In the genomic region with DNA sequence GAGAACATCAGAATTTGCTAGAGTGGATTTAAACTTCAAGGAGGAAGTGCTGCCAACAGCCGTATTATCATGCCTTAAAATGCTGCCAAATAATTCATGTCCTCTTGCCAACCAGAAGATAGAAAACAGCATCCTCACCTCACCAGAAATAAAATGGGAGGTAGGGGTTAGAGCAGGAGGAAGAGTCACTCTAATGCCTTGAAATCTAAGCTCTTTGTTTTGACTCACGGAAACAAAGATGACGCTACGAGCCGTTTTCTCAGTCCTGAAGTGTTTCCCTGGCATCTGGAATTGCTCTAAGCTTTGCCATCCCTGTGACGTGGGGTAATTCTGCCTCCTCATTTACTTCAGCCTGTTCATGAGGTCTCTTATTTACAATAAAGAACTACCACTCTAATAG, we compare ENCODE assay signal across 24 cellular contexts.
DNase-seq lines count a peak whose midpoint lies in the region; ATAC-seq and TF ChIP-seq lines count a peak whose summit lies in the region.
"Had no signal": no experiment of that assay in that cellular context is flagged by ENCODE, and none has a peak within 500 bp of the region (broad histone marks: within the 10 kb centered on the region; RNA-seq: fewer than 3 reads in every experiment).

No MANE protein-coding gene starts in this region.

- H3K27ac ChIP-seq in esophagus muscularis mucosa (replicated peaks in 1 of 4) (peak overlapping the region in 3 of 4 donors; percentile 49 to 70 (median 56)), temporal lobe (ENCODE audit: low read depth, low read length) (peak overlapping the region; percentile 63), endodermal cell (ENCODE audit: low read depth, low read length) (no peak overlapping the region)
- H3K27ac ChIP-seq: RWPE1 had no signal

- H3K36me3 Mint-ChIP-seq in endodermal cell (ENCODE audit: low read depth) = peaks cover 45% of the 10 kb centered on the region
- H3K36me3 Mint-ChIP-seq: activated naive CD4-positive, alpha-beta T cell treated with anti-CD3 and anti-CD28 coated beads, Interleukin-2, amount 50 U/mL, for 72 hours; CD4-positive, CD25-positive, alpha-beta regulatory T cell had no signal

- no peaks in the 10 kb centered on the region for H3K9me3 Mint-ChIP-seq in endodermal cell
- H3K9me3 Mint-ChIP-seq: activated naive CD4-positive, alpha-beta T cell treated with anti-CD3 and anti-CD28 coated beads, Interleukin-2, amount 50 U/mL, for 72 hours; activated T-helper 17 cell treated with anti-CD3 and anti-CD28 coated beads, Interleukin-2, amount 50 U/mL, for 72 hours; CD4-positive, CD25-positive, alpha-beta regulatory T cell; dendritic cell treated with granulocyte-macrophage colony-stimulating factor and Interleukin-4, amounts not matched to agents 40 ng/mL and 50 ng/mL, for 4 days; stimulated activated naive CD8-positive, alpha-beta T cell treated with anti-CD3 and anti-CD28 coated beads, Interleukin-15, Interleukin-2, amounts not matched to agents 100 ng/mL and 50 ng/mL, for 24 hours; type B pancreatic cell had no signal

- DNase-seq in amniotic epithelial cell (ENCODE audit: low read depth) = peak; percentile 12
- DNase-seq in esophagus muscularis mucosa (ENCODE audit: extremely low spot score) = no peak
- DNase-seq in omental fat pad (ENCODE audit: low spot score) = no peak
- no peak for DNase-seq in endodermal cell
- DNase-seq in KBM-7 = no peak
- DNase-seq: activated CD4-positive, alpha-beta T cell treated with anti-CD3 and anti-CD28 coated beads, Interleukin-2, amount 50 U/mL, for 48 hours; activated CD8-positive, alpha-beta memory T cell treated with anti-CD3 and anti-CD28 coated beads, Interleukin-2, amount 50 U/mL, for 48 hours; CD4-positive, CD25-positive, alpha-beta regulatory T cell; DND-41; head of caudate nucleus; kidney; NCI-H1417; NCI-H2029 treated with DMSO at 0.1 percent for 48 hours had no signal

- peaks cover 3% of the 10 kb centered on the region for H3K4me1 Mint-ChIP-seq in endodermal cell
- H3K4me1 Mint-ChIP-seq: activated T-helper 17 cell treated with anti-CD3 and anti-CD28 coated beads, Interleukin-2, amount 50 U/mL, for 72 hours; CD4-positive, CD25-positive, alpha-beta regulatory T cell had no signal

- no peak for TF ChIP-seq EP300 in esophagus muscularis mucosa (IDR thresholded peaks at IDR 0.05)

- H3K4me3 ChIP-seq in esophagus muscularis mucosa (peak overlapping the region in 2 of 4 donors; percentile 18 to 26), endodermal cell (ENCODE audit: low read length) (no peak overlapping the region)
- H3K4me3 ChIP-seq: HAP-1, prostate gland had no signal

- H3K9ac ChIP-seq in endodermal cell (ENCODE audit: extremely low read depth, low read length, poor library complexity, severe bottlenecking) = no peak overlapping the region

- no peaks in the 10 kb centered on the region for H3K27me3 Mint-ChIP-seq in endodermal cell (ENCODE audit: insufficient read depth)
- H3K27me3 Mint-ChIP-seq: CD4-positive, CD25-positive, alpha-beta regulatory T cell; type B pancreatic cell had no signal

- ATAC-seq in omental fat pad (ENCODE audit: low FRiP score) = peak; percentile 90
- ATAC-seq in HG02623 (IDR thresholded peaks at IDR 0.05; ENCODE audit: unreplicated experiment) = no peak
- ATAC-seq: activated CD4-positive, CD25-positive, alpha-beta regulatory T cell treated with anti-CD3 and anti-CD28 coated beads, Interleukin-2, amount 50 U/mL, for 24 hours; activated naive CD4-positive, alpha-beta T cell treated with anti-CD3 and anti-CD28 coated beads, Interleukin-2, amount 50 U/mL, for 72 hours; activated T-helper 17 cell treated with anti-CD3 and anti-CD28 coated beads, Interleukin-2, amount 50 U/mL, for 72 hours had no signal

- no peak overlapping the region for H3K4me3 Mint-ChIP-seq in endodermal cell
- H3K4me3 Mint-ChIP-seq: activated T-helper 17 cell treated with anti-CD3 and anti-CD28 coated beads, Interleukin-2, amount 50 U/mL, for 72 hours; CD4-positive, CD25-positive, alpha-beta regulatory T cell; dendritic cell treated with granulocyte-macrophage colony-stimulating factor and Interleukin-4, amounts not matched to agents 40 ng/mL and 50 ng/mL, for 4 days; stimulated activated naive CD8-positive, alpha-beta T cell treated with anti-CD3 and anti-CD28 coated beads, Interleukin-15, Interleukin-2, amounts not matched to agents 100 ng/mL and 50 ng/mL, for 24 hours; type B pancreatic cell had no signal

- in situ Hi-C loops in KBM-7 (cut with MboI; ENCODE audit: low pct_unique_long_range_greater_than_20kb, low sequenced_read_pairs) = no loop called here

- H3K9me3 ChIP-seq in esophagus muscularis mucosa = no peaks in the 10 kb centered on the region
- H3K9me3 ChIP-seq in endodermal cell (ENCODE audit: control insufficient read depth, low read length) = no peaks in the 10 kb centered on the region
- H3K9me3 ChIP-seq: HAP-1, prostate gland had no signal

- H3K4me1 ChIP-seq in esophagus muscularis mucosa (peaks cover 0 to 6% (median 2%) of the 10 kb centered on the region in 4 donors), endodermal cell (ENCODE audit: control insufficient read depth, insufficient read depth, low read length) (no peaks in the 10 kb centered on the region)
- H3K4me1 ChIP-seq: HAP-1, prostate gland had no signal

- TF ChIP-seq POLR2A in esophagus muscularis mucosa (IDR thresholded peaks at IDR 0.05; ENCODE audit: low read depth) = no peak

- intact Hi-C loops in esophagus muscularis mucosa (cut with DNase I) = no loop called here

- 50% methylated on average over 6 of the region's 6 CpGs for WGBS in esophagus muscularis mucosa
- 93 to 99% methylated on average over 5 to 6 of the region's 6 CpGs for WGBS in endodermal cell (ENCODE audit: insufficient coverage in 1 of 2, insufficient read length in 1 of 2), 2 experiments

- no peak for TF ChIP-seq CTCF in esophagus muscularis mucosa (IDR thresholded peaks at IDR 0.05)
- no peak for TF ChIP-seq CTCF in omental fat pad (IDR thresholded peaks at IDR 0.05)
- no peak for TF ChIP-seq CTCF in endodermal cell (conservative IDR thresholded peaks at IDR 0.05)

- no peaks in the 10 kb centered on the region for H3K27me3 ChIP-seq in esophagus muscularis mucosa
- H3K27me3 ChIP-seq in endodermal cell (ENCODE audit: control insufficient read depth, insufficient read depth, low read length, poor library complexity, severe bottlenecking) = no peaks in the 10 kb centered on the region

- H3K27ac Mint-ChIP-seq in endodermal cell = no peak overlapping the region
- H3K27ac Mint-ChIP-seq: activated naive CD4-positive, alpha-beta T cell treated with anti-CD3 and anti-CD28 coated beads, Interleukin-2, amount 50 U/mL, for 72 hours; activated T-helper 17 cell treated with anti-CD3 and anti-CD28 coated beads, Interleukin-2, amount 50 U/mL, for 72 hours; CD4-positive, CD25-positive, alpha-beta regulatory T cell; dendritic cell treated with granulocyte-macrophage colony-stimulating factor and Interleukin-4, amounts not matched to agents 40 ng/mL and 50 ng/mL, for 4 days; stimulated activated naive CD8-positive, alpha-beta T cell treated with anti-CD3 and anti-CD28 coated beads, Interleukin-15, Interleukin-2, amounts not matched to agents 100 ng/mL and 50 ng/mL, for 24 hours; type B pancreatic cell had no signal

- H3K36me3 ChIP-seq in esophagus muscularis mucosa = peaks cover 5 to 57% (median 32%) of the 10 kb centered on the region in 4 donors
- H3K36me3 ChIP-seq in endodermal cell (ENCODE audit: control insufficient read depth, insufficient read depth, low read length) = peaks cover 69% of the 10 kb centered on the region
- H3K36me3 ChIP-seq: prostate gland had no signal
